ENCODE assay signal across 9 cellular contexts in the genomic region with DNA sequence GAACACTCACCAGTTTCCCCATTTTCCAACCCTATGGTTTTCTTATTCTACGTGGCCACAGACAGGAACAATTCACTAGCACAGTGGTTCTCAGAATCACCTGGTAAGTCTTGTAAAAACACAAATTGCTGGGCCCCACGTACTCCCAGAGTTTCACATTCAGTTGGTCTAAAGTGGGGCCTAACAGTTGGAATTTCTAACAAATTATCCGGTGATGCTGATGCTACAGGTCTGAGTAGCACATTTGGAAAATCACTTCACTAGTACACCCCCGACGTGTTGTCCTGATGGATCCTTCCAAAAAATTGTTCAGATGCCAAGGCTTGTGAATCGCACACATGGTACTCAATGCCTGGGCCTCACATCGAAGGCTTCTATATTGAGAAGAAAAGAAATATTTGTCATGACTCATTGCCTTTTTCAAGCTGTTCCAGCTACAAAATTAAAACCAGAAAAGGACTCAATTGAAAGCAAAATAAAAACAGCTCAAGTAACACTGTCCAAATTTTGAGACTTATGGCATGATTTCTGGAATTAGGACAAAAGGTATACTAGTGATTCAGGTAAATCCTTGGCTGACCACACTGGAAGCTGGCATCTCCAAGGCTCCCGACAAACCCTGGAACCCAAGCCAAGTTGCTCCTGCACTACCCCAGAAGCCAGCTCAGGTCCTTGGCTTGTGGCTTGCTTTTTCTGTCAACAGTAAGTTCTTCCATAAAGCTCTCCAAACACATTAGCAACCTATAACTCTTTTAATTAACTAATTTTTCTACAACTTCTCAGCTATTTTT. TPM values are rescaled to one million over a fixed set of nuclear protein-coding genes. Genes with fewer than 3 reads are reported as not detected.
DNase-seq lines count a peak whose midpoint lies in the region; ATAC-seq, FAIRE-seq and TF ChIP-seq lines count a peak whose summit lies in the region.
"Had no signal": no experiment of that assay in that cellular context is flagged by ENCODE, and none has a peak within 500 bp of the region (broad histone marks: within the 10 kb centered on the region; RNA-seq: fewer than 3 reads in every experiment).

No MANE protein-coding gene starts in this region.

- CTCF ChIA-PET in AG04450 (lab: Charles Lee) (interaction anchor here (1.0 to 1.9 kb wide), 3 partner anchors 12 to 16 kb away, joined by 3 to 9 read pairs (median 3); a partner anchor contains a TSS), GM12878 (lab: Yijun Ruan, JAX) (interaction anchor here (1.2 to 1.6 kb wide), 2 partner anchors 14 to 42 kb away, joined by 3 read pairs; no protein-coding TSS in a partner anchor)

- POLR2A ChIA-PET in AG04450 (lab: Yijun Ruan, JAX): interaction anchor here (1.0 to 2.4 kb wide), 4 partner anchors 9 to 248 kb away, joined by 4 to 39 read pairs (median 5); a partner anchor contains a TSS
- POLR2A ChIA-PET in GM12878 (lab: Charles Lee): interaction anchor here (2.4 kb wide), 1 partner anchor 15 kb away, joined by 12 read pairs; no protein-coding TSS in a partner anchor

- TF ChIP-seq CTCF in AG04450 (IDR thresholded peaks at IDR 0.05; ENCODE audit: low read depth, low read length) (no peak), GM12878 (IDR thresholded peaks at IDR 0.05 in 2 of 3, conservative IDR thresholded peaks at IDR 0.05 in 1 of 3; ENCODE audit: control insufficient read depth in 2 of 3, extremely low read depth in 1 of 3, insufficient read depth in 1 of 3, low read depth in 3 of 3, low read length in 3 of 3) (no peak), lower lobe of right lung (IDR thresholded peaks at IDR 0.05) (no peak)

- H3K79me2 ChIP-seq in GM12878 (ENCODE audit: control insufficient read depth, insufficient read depth, low read length): no peaks in the 10 kb centered on the region

- BruUV-seq in GM12878 (replicated peaks; lab: Mats Ljungman, UMichigan): no TSS peak

- H2AFZ ChIP-seq in GM12878 (ENCODE audit: control insufficient read depth, low read depth, low read length): no peak overlapping the region

- H3K4me1 ChIP-seq in GM12878 (ENCODE audit: control insufficient read depth, insufficient read depth, low read length) (peaks cover 14% of the 10 kb centered on the region), lower lobe of right lung (peaks cover 27% of the 10 kb centered on the region)

- H3K4me2 ChIP-seq in GM12878 (ENCODE audit: control insufficient read depth, insufficient read depth): no peak overlapping the region

- RAD21 ChIA-PET in GM12878 (lab: Charles Lee; ENCODE audit: unreplicated experiment): interaction anchor here (1.0 to 1.8 kb wide), 2 partner anchors 9 to 15 kb away, joined by 3 to 6 read pairs; no protein-coding TSS in a partner anchor

- no peak overlapping the region for H3K9ac ChIP-seq in GM12878 (ENCODE audit: control insufficient read depth, insufficient read depth, low read length)

- H4K20me1 ChIP-seq in GM12878 (ENCODE audit: control insufficient read depth, insufficient read depth): no peaks in the 10 kb centered on the region

- no peaks in the 10 kb centered on the region for H3K27me3 ChIP-seq in AG04450 (ENCODE audit: control insufficient read depth, insufficient read depth, low read length)
- H3K27me3 ChIP-seq in GM12878 (replicated peaks in 1 of 2; ENCODE audit: control insufficient read depth in 2 of 2, insufficient read depth in 2 of 2, low read length in 1 of 2): no peaks in the 10 kb centered on the region
- no peaks in the 10 kb centered on the region for H3K27me3 ChIP-seq in lower lobe of right lung (ENCODE audit: low read depth)

- FAIRE-seq in GM12878 (lab: Jason Lieb, UNC): peak; percentile 13

- intact Hi-C loops in GM12878 (cut with micrococcal nuclease; ENCODE audit: unreplicated experiment): no loop called here
- intact Hi-C loops in lower lobe of right lung (cut with DNase I): no loop called here

- SMC1A ChIA-PET in GM12878 (lab: Charles Lee; ENCODE audit: uncharacterized antibody, unreplicated experiment): interaction anchor here (1.1 to 1.8 kb wide), 6 partner anchors 9 to 17 kb away, joined by 3 to 5 read pairs (median 3); a partner anchor contains a TSS

- H3K27ac ChIP-seq in AG04450 (ENCODE audit: low read depth, low read length) (peak overlapping the region; percentile 92), GM12878 (ENCODE audit: control insufficient read depth, insufficient read depth) (no peak overlapping the region), lower lobe of right lung (peak overlapping the region; percentile 83)

- in situ Hi-C loops in GM12878 (cut with MboI): loop anchor here (25.0 kb wide), 1 partner anchor 1447 kb away; a partner anchor contains a TSS

- H3K4me3 ChIP-seq in AG04450 (ENCODE audit: low read depth, low read length) (peak overlapping the region; percentile 33), GM12878 (no peak overlapping the region), lower lobe of right lung (no peak overlapping the region)

- TF ChIP-seq RAD21 in GM12878 (IDR thresholded peaks at IDR 0.05; ENCODE audit: insufficient read depth, low read depth, low read length): no peak

- DNase-seq in AG04450 (ENCODE audit: low read depth, low spot score) (peak; percentile 88), HS-5 (ENCODE audit: low read depth) (peak; percentile 91), GM12878 (ENCODE audit: low read depth, low spot score) (no peak), lower lobe of right lung (no peak)
- DNase-seq in stimulated activated CD4-positive, alpha-beta T cell treated with anti-CD3 and anti-CD28 coated beads, Interleukin-2, amount 100 ng/mL, for 24 hours: no peak
- DNase-seq: NCI-H1930 had no signal

- H3K9me3 ChIP-seq in AG04450 (ENCODE audit: control insufficient read depth, insufficient read depth, low read length): no peaks in the 10 kb centered on the region
- H3K9me3 ChIP-seq in GM12878 (replicated peaks; ENCODE audit: control insufficient read depth, insufficient read depth, low read length): no peaks in the 10 kb centered on the region
- no peaks in the 10 kb centered on the region for H3K9me3 ChIP-seq in lower lobe of right lung

- no peak for TF ChIP-seq EP300 in GM12878 (IDR thresholded peaks at IDR 0.05; ENCODE audit: borderline replicate concordance in 1 of 2, control insufficient read depth in 1 of 2, low read depth in 2 of 2, low read length in 2 of 2)

- ATAC-seq in GM12878: no peak
- peak; percentile 13 to 31 for ATAC-seq in lower lobe of right lung
- ATAC-seq in HG03457 (IDR thresholded peaks at IDR 0.05; ENCODE audit: unreplicated experiment): no peak
- ATAC-seq in HG03469 (IDR thresholded peaks at IDR 0.05; ENCODE audit: unreplicated experiment): no peak
- no peak for ATAC-seq in HG03521 (IDR thresholded peaks at IDR 0.05; ENCODE audit: unreplicated experiment)

- 85% methylated on average over 8 of the region's 8 CpGs for WGBS in GM12878 (ENCODE audit: insufficient coverage, insufficient replicate concordance, low lambda C conversion rate, missing lambda C conversion rate)

- no peak for TF ChIP-seq POLR2A in GM12878 (IDR thresholded peaks at IDR 0.05; ENCODE audit: low read depth, low read length)

- H3K36me3 ChIP-seq in GM12878 (ENCODE audit: control insufficient read depth in 2 of 2, insufficient read depth in 2 of 2, low read length in 1 of 2): no peaks in the 10 kb centered on the region
- no peaks in the 10 kb centered on the region for H3K36me3 ChIP-seq in lower lobe of right lung

RNA-seq across cellular contexts. Expression of a gene that starts 12.9 kb away (rescaled TPM):
- polyA plus RNA-seq in AG04450 (2011; rRNA removed) (4,126 and 4,378 TPM in 2 replicates), GM12878 (2011; rRNA removed) (171 and 172 TPM in 2 replicates), GM12878 (2014; fragmentation: Illumina TruSeq; extraction: Trizol) (217 and 253 TPM in 2 replicates), GM12878 (2014; fragmentation: Nextera tagmentation; extraction: Ambion mirVana) (100 to 1,000 TPM in 1 of 2 experiments, 10 to 100 TPM in 1; 44.2 to 115 TPM), GM12878 (2014; rRNA removed) (146 and 169 TPM in 2 replicates), GM12878 (2016; fragmentation: Nextera tagmentation; extraction: Ambion mirVana) (100 to 1,000 TPM; 203 to 214 TPM)
- polyA minus RNA-seq in AG04450 (2011; rRNA and poly(A)+ RNA removed): 4,154 and 5,002 TPM in 2 replicates
- total RNA-seq in GM12878 (2013; cell fraction: nucleolus; rRNA removed): 102 and 108 TPM in 2 replicates
- total RNA-seq in GM12878 (2014; rRNA removed) (256 and 287 TPM in 2 replicates), GM12878 (2014; rRNA removed; fragmentation: Illumina TruSeq; extraction: Trizol) (119 and 128 TPM in 2 replicates), GM12878 (2021) (286 TPM in 2 replicates), lower lobe of right lung (1,797 TPM)
- 52.3 TPM for polyA plus RNA-seq in GM12878 (2011; ENCODE audit: low read depth)
- 203 and 208 TPM in 2 replicates for polyA plus RNA-seq in GM12878 (2011; cell fraction: cytosol; rRNA removed)
- 199 and 275 TPM in 2 replicates for polyA plus RNA-seq in GM12878 (2011; cell fraction: nucleus; rRNA removed)
- 59.9 and 125 TPM in 2 replicates for polyA plus RNA-seq in GM12878 (2012)
- 229 and 260 TPM in 2 replicates for polyA minus RNA-seq in GM12878 (2011; rRNA and poly(A)+ RNA removed)
- polyA minus RNA-seq in GM12878 (2011; cell fraction: cytosol; rRNA and poly(A)+ RNA removed): 148 and 150 TPM in 2 replicates
- polyA minus RNA-seq in GM12878 (2011; cell fraction: nucleus; rRNA and poly(A)+ RNA removed): 73.7 and 140 TPM in 2 replicates

RNA-seq across cellular contexts. Expression of a gene that starts 13.7 kb away (rescaled TPM):
- polyA plus RNA-seq in AG04450 (2011; rRNA removed): 5.2 and 7.1 TPM in 2 replicates
- polyA minus RNA-seq in AG04450 (2011; rRNA and poly(A)+ RNA removed): 4.3 and 5.5 TPM in 2 replicates
- 14.5 and 14.6 TPM in 2 replicates for total RNA-seq in GM12878 (2013; cell fraction: nucleolus; rRNA removed)
- 4.3 and 5.0 TPM in 2 replicates for total RNA-seq in GM12878 (2014; rRNA removed)
- total RNA-seq in GM12878 (2014; rRNA removed; fragmentation: Illumina TruSeq; extraction: Trizol): 3.7 and 4.3 TPM in 2 replicates
- total RNA-seq in GM12878 (2021): 3.9 and 4.4 TPM in 2 replicates
- polyA plus RNA-seq in GM12878 (2011; ENCODE audit: low read depth): 8.9 TPM
- 4.5 and 6.1 TPM in 2 replicates for polyA plus RNA-seq in GM12878 (2011; rRNA removed)
- 1.1 and 1.8 TPM in 2 replicates for polyA plus RNA-seq in GM12878 (2011; cell fraction: cytosol; rRNA removed)
- polyA plus RNA-seq in GM12878 (2011; cell fraction: nucleus; rRNA removed): 3.5 and 3.7 TPM in 2 replicates
- polyA plus RNA-seq in GM12878 (2012): 1.2 and 1.6 TPM in 2 replicates
- 4.7 and 9.0 TPM in 2 replicates for polyA plus RNA-seq in GM12878 (2014; fragmentation: Illumina TruSeq; extraction: Trizol)
- polyA plus RNA-seq in GM12878 (2014; fragmentation: Nextera tagmentation; extraction: Ambion mirVana): 1 to 10 TPM; 2.3 to 5.2 TPM
- 2.2 and 3.3 TPM in 2 replicates for polyA plus RNA-seq in GM12878 (2014; rRNA removed)
- 1 to 10 TPM; 7.1 to 9.7 TPM for polyA plus RNA-seq in GM12878 (2016; fragmentation: Nextera tagmentation; extraction: Ambion mirVana)
- polyA minus RNA-seq in GM12878 (2011; rRNA and poly(A)+ RNA removed): 3.9 and 5.2 TPM in 2 replicates
- polyA minus RNA-seq in GM12878 (2011; cell fraction: cytosol; rRNA and poly(A)+ RNA removed): 2.5 and 3.6 TPM in 2 replicates
- 5.9 and 8.4 TPM in 2 replicates for polyA minus RNA-seq in GM12878 (2011; cell fraction: nucleus; rRNA and poly(A)+ RNA removed)
- total RNA-seq in lower lobe of right lung: 7.9 TPM

Comparison
In these comparisons a context has a peak if more than half of its experiments do, and no peak if none do; other contexts are left out.
1. DNase-seq: peak in AG04450 (single experiment) and HS-5 (single experiment); none in GM12878 (single experiment), lower lobe of right lung (single experiment) and stimulated activated CD4-positive, alpha-beta T cell treated with anti-CD3 and anti-CD28 coated beads, Interleukin-2, amount 100 ng/mL, for 24 hours (0 of 2).
2. ATAC-seq: peak in lower lobe of right lung (2 of 2); none in GM12878 (single experiment), HG03457 (single experiment), HG03469 (single experiment) and HG03521 (single experiment).